Comparison of ENCODE assay signal across 14 cellular contexts in genomic region chr12:115598827-115599226, GRCh38.
DNase-seq lines count a peak whose midpoint lies in the region; ATAC-seq, FAIRE-seq and TF ChIP-seq lines count a peak whose summit lies in the region.
"Had no signal": no experiment of that assay in that cellular context is flagged by ENCODE, and none has a peak within 500 bp of the region (broad histone marks: within the 10 kb centered on the region; RNA-seq: fewer than 3 reads in every experiment).

No MANE protein-coding gene starts in this region.

- no peaks in the 10 kb centered on the region for H3K9me2 ChIP-seq in GM23338 (ENCODE audit: insufficient read depth)

- in situ Hi-C loops in KBM-7 (cut with MboI; ENCODE audit: low pct_unique_long_range_greater_than_20kb, low sequenced_read_pairs): no loop called here

- no peaks in the 10 kb centered on the region for H3K9me3 ChIP-seq in small intestine (ENCODE audit: control insufficient read depth, low read depth)

- no peaks in the 10 kb centered on the region for H3K27me3 ChIP-seq in GM23338 (ENCODE audit: insufficient read depth)
- H3K27me3 ChIP-seq in small intestine (ENCODE audit: control insufficient read depth in 2 of 2, insufficient read depth in 2 of 2, low read length in 2 of 2): no peaks in the 10 kb centered on the region

- no peaks in the 10 kb centered on the region for H3F3A ChIP-seq in GM23338 (replicated peaks; ENCODE audit: low read depth)

- peaks cover 15% of the 10 kb centered on the region for H3K4me1 Mint-ChIP-seq in GM23338
- H3K4me1 Mint-ChIP-seq in activated T-helper 1 cell treated with anti-CD3 and anti-CD28 coated beads, Interleukin-12 subunit alpha, Interleukin-12 subunit beta, Interleukin-2, Interleukin-4 antibody, amounts not matched to agents 30 ng/mL and 10 ng/mL and 1 ng/mL, durations not matched to agents 14 hours and 24 hours and 36 hours (ENCODE audit: low read depth): no peaks in the 10 kb centered on the region
- H3K4me1 Mint-ChIP-seq: activated CD4-positive, alpha-beta memory T cell treated with anti-CD3 and anti-CD28 coated beads, Interleukin-2, amount 10 ng/mL, durations not matched to agents 7 days and 5 days had no signal

- H3K27ac Mint-ChIP-seq in GM23338: no peak overlapping the region
- no peak overlapping the region for H3K27ac Mint-ChIP-seq in activated T-helper 1 cell treated with anti-CD3 and anti-CD28 coated beads, Interleukin-12 subunit alpha, Interleukin-12 subunit beta, Interleukin-2, Interleukin-4 antibody, amounts not matched to agents 30 ng/mL and 10 ng/mL and 1 ng/mL, durations not matched to agents 14 hours and 24 hours and 36 hours
- H3K27ac Mint-ChIP-seq: activated CD4-positive, alpha-beta memory T cell treated with anti-CD3 and anti-CD28 coated beads, Interleukin-2, amount 10 ng/mL, durations not matched to agents 7 days and 5 days had no signal

- no peaks in the 10 kb centered on the region for H3K79me2 ChIP-seq in GM23338 (replicated peaks; ENCODE audit: insufficient read depth)

- intact Hi-C loops in activated T-helper 1 cell treated with anti-CD3 and anti-CD28 coated beads, Interleukin-12 subunit alpha, Interleukin-12 subunit beta, Interleukin-2, Interleukin-4 antibody, amounts not matched to agents 30 ng/mL and 10 ng/mL and 1 ng/mL, durations not matched to agents 14 hours and 24 hours and 36 hours (cut with micrococcal nuclease): no loop called here

- H4K20me1 ChIP-seq in GM23338 (replicated peaks; ENCODE audit: insufficient read depth): no peaks in the 10 kb centered on the region

- H3K36me3 Mint-ChIP-seq in GM23338 (ENCODE audit: low read depth): no peaks in the 10 kb centered on the region
- no peaks in the 10 kb centered on the region for H3K36me3 Mint-ChIP-seq in activated T-helper 1 cell treated with anti-CD3 and anti-CD28 coated beads, Interleukin-12 subunit alpha, Interleukin-12 subunit beta, Interleukin-2, Interleukin-4 antibody, amounts not matched to agents 30 ng/mL and 10 ng/mL and 1 ng/mL, durations not matched to agents 14 hours and 24 hours and 36 hours (ENCODE audit: low read depth)

- TF ChIP-seq CTCF in GM23338 (conservative IDR thresholded peaks at IDR 0.05; ENCODE audit: low read depth in 2 of 2): no peak

- H2AFZ ChIP-seq in GM23338: peak overlapping the region; percentile 84; the same call in 1 of the 2 replicates

- peak; percentile 34 for DNase-seq in GM23338 (ENCODE audit: low spot score)
- peak in 38 of 58 donors; percentile 1 to 65 (median 22) for DNase-seq in anterior cingulate cortex (lab: John Stamatoyannopoulos, UW)
- DNase-seq in iris pigment epithelial cell (ENCODE audit: low read depth): peak; percentile 10
- peak; percentile 51 for DNase-seq in small intestine
- no peak for DNase-seq in NOMO-1 treated with dmso at 0.1 percent for 144 hours (lab: John Stamatoyannopoulos, UW; ENCODE audit: unreplicated experiment)
- DNase-seq in activated naive CD4-positive, alpha-beta T cell treated with anti-CD3 and anti-CD28 coated beads, Interleukin-2, amount 50 U/mL, for 16 hours: no peak
- no peak for DNase-seq in KBM-7
- no peak for DNase-seq in activated T-helper 1 cell treated with anti-CD3 and anti-CD28 coated beads, Interleukin-12 subunit alpha, Interleukin-12 subunit beta, Interleukin-2, Interleukin-4 antibody, amounts not matched to agents 30 ng/mL and 10 ng/mL and 1 ng/mL, durations not matched to agents 14 hours and 24 hours and 36 hours (ENCODE audit: low spot score)
- DNase-seq: activated CD4-positive, alpha-beta memory T cell treated with anti-CD3 and anti-CD28 coated beads, Interleukin-2, amount 10 ng/mL, durations not matched to agents 7 days and 5 days; DMS53; IMR-90; NCI-H446 treated with DMSO at 0.1 percent for 48 hours had no signal

- FAIRE-seq in small intestine (lab: Jason Lieb, UNC): no peak
- FAIRE-seq: GM18507 had no signal

- H3K4me2 ChIP-seq in GM23338: peak overlapping the region; percentile 32; the same call in 1 of the 2 replicates

- peaks cover 9% of the 10 kb centered on the region for H3K4me1 ChIP-seq in GM23338 (ENCODE audit: insufficient read depth)
- no peaks in the 10 kb centered on the region for H3K4me1 ChIP-seq in small intestine (ENCODE audit: control insufficient read depth in 2 of 2, insufficient read depth in 1 of 2, low read depth in 1 of 2, low read length in 1 of 2)

- H3K36me3 ChIP-seq in GM23338 (ENCODE audit: insufficient read depth) (no peaks in the 10 kb centered on the region), small intestine (ENCODE audit: control insufficient read depth in 2 of 2, insufficient read depth in 2 of 2, low read length in 2 of 2) (no peaks in the 10 kb centered on the region)

- ATAC-seq in GM23338: peak; percentile 40; the same call in 2 of the 3 replicates

- H3K27ac ChIP-seq in GM23338 (ENCODE audit: low read depth): no peak overlapping the region
- H3K27ac ChIP-seq in small intestine (ENCODE audit: low read depth in 1 of 2, low read length in 1 of 2): no peak overlapping the region
- H3K27ac ChIP-seq: epithelial cell of prostate had no signal

- H3K27me3 Mint-ChIP-seq in GM23338 (ENCODE audit: insufficient read depth, low read depth, poor library complexity): peaks cover 3% of the 10 kb centered on the region
- H3K27me3 Mint-ChIP-seq in activated T-helper 1 cell treated with anti-CD3 and anti-CD28 coated beads, Interleukin-12 subunit alpha, Interleukin-12 subunit beta, Interleukin-2, Interleukin-4 antibody, amounts not matched to agents 30 ng/mL and 10 ng/mL and 1 ng/mL, durations not matched to agents 14 hours and 24 hours and 36 hours (ENCODE audit: insufficient read depth): no peaks in the 10 kb centered on the region

- WGBS in small intestine, 3 donors: 4 to 10% (median 8%) methylated on average over 17 of the region's 17 CpGs

- no peaks in the 10 kb centered on the region for H3K9me3 Mint-ChIP-seq in GM23338
- peaks cover 12% of the 10 kb centered on the region for H3K9me3 Mint-ChIP-seq in activated T-helper 1 cell treated with anti-CD3 and anti-CD28 coated beads, Interleukin-12 subunit alpha, Interleukin-12 subunit beta, Interleukin-2, Interleukin-4 antibody, amounts not matched to agents 30 ng/mL and 10 ng/mL and 1 ng/mL, durations not matched to agents 14 hours and 24 hours and 36 hours

- H3K4me3 Mint-ChIP-seq in GM23338: no peak overlapping the region
- no peak overlapping the region for H3K4me3 Mint-ChIP-seq in activated T-helper 1 cell treated with anti-CD3 and anti-CD28 coated beads, Interleukin-12 subunit alpha, Interleukin-12 subunit beta, Interleukin-2, Interleukin-4 antibody, amounts not matched to agents 30 ng/mL and 10 ng/mL and 1 ng/mL, durations not matched to agents 14 hours and 24 hours and 36 hours
- H3K4me3 Mint-ChIP-seq: activated CD4-positive, alpha-beta memory T cell treated with anti-CD3 and anti-CD28 coated beads, Interleukin-2, amount 10 ng/mL, durations not matched to agents 7 days and 5 days had no signal

- H3K4me3 ChIP-seq in GM23338 (no peak overlapping the region), small intestine (ENCODE audit: low read depth in 1 of 2, low read length in 2 of 2) (no peak overlapping the region)

Comparison
In these comparisons a context has a peak if more than half of its experiments do, and no peak if none do; other contexts are left out.
1. DNase-seq: peak in GM23338 (single experiment), anterior cingulate cortex (38 of 58), iris pigment epithelial cell (single experiment) and small intestine (single experiment); none in NOMO-1 treated with dmso at 0.1 percent for 144 hours (single experiment), activated naive CD4-positive, alpha-beta T cell treated with anti-CD3 and anti-CD28 coated beads, Interleukin-2, amount 50 U/mL, for 16 hours (single experiment), KBM-7 (single experiment) and activated T-helper 1 cell treated with anti-CD3 and anti-CD28 coated beads, Interleukin-12 subunit alpha, Interleukin-12 subunit beta, Interleukin-2, Interleukin-4 antibody, amounts not matched to agents 30 ng/mL and 10 ng/mL and 1 ng/mL, durations not matched to agents 14 hours and 24 hours and 36 hours (single experiment).